Comparison of ENCODE assay signal across 8 cellular contexts in genomic region chr7:35906191-35906908, GRCh38.
DNase-seq lines count a peak whose midpoint lies in the region; ATAC-seq and TF ChIP-seq lines count a peak whose summit lies in the region.

No MANE protein-coding gene starts in this region.

- H3K9me3 ChIP-seq in BE2C (no peaks in the 10 kb centered on the region), right lobe of liver (no peaks in the 10 kb centered on the region)

- peak; percentile 97 for TF ChIP-seq CTCF in BE2C (IDR thresholded peaks at IDR 0.05; ENCODE audit: low read depth, low read length)
- peak; percentile 90 to 97 (median 92) for TF ChIP-seq CTCF in right lobe of liver (IDR thresholded peaks at IDR 0.05)

- peaks cover 7% of the 10 kb centered on the region for H3K4me1 ChIP-seq in BE2C
- no peaks in the 10 kb centered on the region for H3K4me1 ChIP-seq in right lobe of liver

- H3K27ac Mint-ChIP-seq in activated CD4-positive, alpha-beta T cell treated with anti-CD3 and anti-CD28 coated beads, Interleukin-2, amount 10 ng/mL, durations not matched to agents 7 days and 5 days, result no peak overlapping the region

- peaks cover 28% of the 10 kb centered on the region for H3K36me3 Mint-ChIP-seq in activated CD4-positive, alpha-beta T cell treated with anti-CD3 and anti-CD28 coated beads, Interleukin-2, amount 10 ng/mL, durations not matched to agents 7 days and 5 days (ENCODE audit: low read depth)

- H3K4me3 ChIP-seq in BE2C (ENCODE audit: low read depth, low read length) (no peak overlapping the region), right lobe of liver (no peak overlapping the region)

- H3K4me1 Mint-ChIP-seq in activated CD4-positive, alpha-beta T cell treated with anti-CD3 and anti-CD28 coated beads, Interleukin-2, amount 10 ng/mL, durations not matched to agents 7 days and 5 days, result no peaks in the 10 kb centered on the region

- ATAC-seq in HG03457 (IDR thresholded peaks at IDR 0.05; ENCODE audit: unreplicated experiment) (peak; percentile 77), right lobe of liver (peak; percentile 94 to 99 (median 96))

- CTCF ChIA-PET in activated CD4-positive, alpha-beta T cell treated with anti-CD3 and anti-CD28 coated beads, Interleukin-2, amount 10 ng/mL, durations not matched to agents 7 days and 5 days (lab: Charles Lee), result interaction anchor here (0.9 to 1.2 kb wide), 3 partner anchors 211 to 382 kb away, joined by 3 read pairs; no protein-coding TSS in a partner anchor

- no peak overlapping the region for H3K27ac ChIP-seq in right lobe of liver

- DNase-seq in BE2C (peak; percentile 66), GM19238 (ENCODE audit: insufficient read length, low spot score) (peak; percentile 1), NCI-H526 treated with DMSO at 0.1 percent for 48 hours (lab: John Stamatoyannopoulos, UW) (peak; percentile 65), dermis blood vessel endothelial cell (peak; percentile 91), right lobe of liver (peak in 1 of 3 donors; percentile 61)
- DNase-seq in activated CD4-positive, alpha-beta T cell treated with anti-CD3 and anti-CD28 coated beads, Interleukin-2, amount 10 ng/mL, durations not matched to agents 7 days and 5 days, result peak; percentile 79
- peak; percentile 52 for DNase-seq in stimulated activated CD8-positive, alpha-beta memory T cell treated with anti-CD3 and anti-CD28 coated beads, Interleukin-15, amount 100 ng/mL, for 1 hour (ENCODE audit: low read depth)

- no peak overlapping the region for H3K4me3 Mint-ChIP-seq in activated CD4-positive, alpha-beta T cell treated with anti-CD3 and anti-CD28 coated beads, Interleukin-2, amount 10 ng/mL, durations not matched to agents 7 days and 5 days

- H3K27me3 ChIP-seq in BE2C, result no peaks in the 10 kb centered on the region
- H3K27me3 ChIP-seq in right lobe of liver, result no peaks in the 10 kb centered on the region

- POLR2A ChIA-PET in activated CD4-positive, alpha-beta T cell treated with anti-CD3 and anti-CD28 coated beads, Interleukin-2, amount 10 ng/mL, durations not matched to agents 7 days and 5 days (lab: Charles Lee), result no interaction called here

- H3K27me3 Mint-ChIP-seq in activated CD4-positive, alpha-beta T cell treated with anti-CD3 and anti-CD28 coated beads, Interleukin-2, amount 10 ng/mL, durations not matched to agents 7 days and 5 days, result no peaks in the 10 kb centered on the region

- intact Hi-C loops in right lobe of liver (cut with DNase I), result loop anchor here (5.0 to 10.0 kb wide), 2 partner anchors 192 to 199 kb away; no protein-coding TSS in a partner anchor

- TF ChIP-seq POLR2A in right lobe of liver (IDR thresholded peaks at IDR 0.05), result no peak

- no peaks in the 10 kb centered on the region for H3K9me3 Mint-ChIP-seq in activated CD4-positive, alpha-beta T cell treated with anti-CD3 and anti-CD28 coated beads, Interleukin-2, amount 10 ng/mL, durations not matched to agents 7 days and 5 days

- H3K36me3 ChIP-seq in BE2C, result no peaks in the 10 kb centered on the region; the same call in 1 of the 2 replicates
- H3K36me3 ChIP-seq in right lobe of liver, result peaks cover 0 to 19% (median 0%) of the 10 kb centered on the region in 4 donors

- 58% methylated on average over 2 of the region's 2 CpGs for WGBS in right lobe of liver (ENCODE audit: insufficient coverage, low coverage, low lambda C conversion rate, missing lambda C conversion rate)
